8 cellular contexts compared by ENCODE assay signal in genomic region chr5:159330131-159330530, GRCh38. TPM values are rescaled to one million over a fixed set of nuclear protein-coding genes. Genes with fewer than 3 reads are reported as not detected.
DNase-seq lines count a peak whose midpoint lies in the region; ATAC-seq and TF ChIP-seq lines count a peak whose summit lies in the region.

Gene IL12B (minus strand): TSS chr5:159330487. CDS start chr5:159326782, 3,705 bp downstream.

- POLR2A ChIA-PET in SK-N-SH (lab: Yijun Ruan, JAX) = no interaction called here

- H3F3A ChIP-seq in SK-N-SH (replicated peaks; ENCODE audit: insufficient read depth) = no peaks in the 10 kb centered on the region

- H3K9me3 ChIP-seq in SK-N-SH = no peaks in the 10 kb centered on the region
- H3K9me3 ChIP-seq in ovary = no peaks in the 10 kb centered on the region

- H3K4me2 ChIP-seq in SK-N-SH = peak within 1 kb of the TSS; percentile 74

- no peak for TF ChIP-seq RAD21 in SK-N-SH (IDR thresholded peaks at IDR 0.05; ENCODE audit: low read length)

- peaks cover 32% of the 10 kb centered on the region for H3K4me1 Mint-ChIP-seq in T-helper 1 cell treated with Interleukin-12 subunit alpha and Interleukin-12 subunit beta and Interleukin-4 antibody, amounts not matched to agents 30 μg/mL and 1 μg/mL, for 36 hours (ENCODE audit: low read depth)
- peaks cover 38% of the 10 kb centered on the region for H3K4me1 Mint-ChIP-seq in stimulated activated memory B cell treated with anti-CD40 and anti-IgM and Interleukin-4, amounts not matched to agents 10 μg/mL and 1 μg/mL and 100 μg/mL, for 72 hours

- no peak within 1 kb of the TSS for H3K27ac ChIP-seq in SK-N-SH (ENCODE audit: low read depth in 2 of 2, low read length in 1 of 2)
- H3K27ac ChIP-seq in ovary = no peak within 1 kb of the TSS

- no peaks in the 10 kb centered on the region for H3K36me3 ChIP-seq in SK-N-SH (replicated peaks in 1 of 2; ENCODE audit: control insufficient read depth in 1 of 2, insufficient read depth in 2 of 2, low read length in 1 of 2)
- no peaks in the 10 kb centered on the region for H3K36me3 ChIP-seq in ovary

- WGBS in SK-N-SH (ENCODE audit: low lambda C conversion rate) = 24% methylated on average over 3 of the region's 3 CpGs
- 27 to 35% (median 34%) methylated on average over 3 of the region's 3 CpGs for WGBS in ovary, 3 donors

- CTCF ChIA-PET in SK-N-SH (lab: Yijun Ruan, JAX) = interaction anchor here (0.8 to 4.7 kb wide), 2 partner anchors 8 to 11 kb away, joined by 3 to 41 read pairs; no protein-coding TSS in a partner anchor

- intact Hi-C loops in ovary (cut with DNase I) = no loop called here

- H3K9me2 ChIP-seq in SK-N-SH = no peaks in the 10 kb centered on the region

- no peak for TF ChIP-seq POLR2A in ovary (IDR thresholded peaks at IDR 0.05)

- no peaks in the 10 kb centered on the region for H3K79me2 ChIP-seq in SK-N-SH (ENCODE audit: insufficient read depth)

- peaks cover 3% of the 10 kb centered on the region for H3K9me3 Mint-ChIP-seq in T-helper 1 cell treated with Interleukin-12 subunit alpha and Interleukin-12 subunit beta and Interleukin-4 antibody, amounts not matched to agents 30 μg/mL and 1 μg/mL, for 36 hours
- H3K9me3 Mint-ChIP-seq in stimulated activated memory B cell treated with anti-CD40 and anti-IgM and Interleukin-4, amounts not matched to agents 10 μg/mL and 1 μg/mL and 100 μg/mL, for 72 hours = no peaks in the 10 kb centered on the region

- no peak for TF ChIP-seq EP300 in SK-N-SH (IDR thresholded peaks at IDR 0.05; ENCODE audit: borderline replicate concordance in 1 of 2, low read depth in 1 of 2, low read length in 1 of 2)
- no peak for TF ChIP-seq EP300 in ovary (IDR thresholded peaks at IDR 0.05)

- ATAC-seq in stimulated activated memory B cell treated with anti-CD40 and anti-IgM and Interleukin-4, amounts not matched to agents 10 μg/mL and 1 μg/mL and 100 μg/mL, for 72 hours = no peak

- peak within 1 kb of the TSS; percentile 31 for H3K27ac Mint-ChIP-seq in T-helper 1 cell treated with Interleukin-12 subunit alpha and Interleukin-12 subunit beta and Interleukin-4 antibody, amounts not matched to agents 30 μg/mL and 1 μg/mL, for 36 hours
- H3K27ac Mint-ChIP-seq in stimulated activated memory B cell treated with anti-CD40 and anti-IgM and Interleukin-4, amounts not matched to agents 10 μg/mL and 1 μg/mL and 100 μg/mL, for 72 hours = peak within 1 kb of the TSS; percentile 90

- peak within 1 kb of the TSS; percentile 87; the same call in 1 of the 2 replicates for H2AFZ ChIP-seq in SK-N-SH (ENCODE audit: low read depth)

- no peaks in the 10 kb centered on the region for H4K20me1 ChIP-seq in SK-N-SH (ENCODE audit: insufficient read depth)

- TF ChIP-seq CTCF in SK-N-SH (IDR thresholded peaks at IDR 0.05) (no peak), ovary (IDR thresholded peaks at IDR 0.05) (no peak)

- H3K4me3 Mint-ChIP-seq in T-helper 1 cell treated with Interleukin-12 subunit alpha and Interleukin-12 subunit beta and Interleukin-4 antibody, amounts not matched to agents 30 μg/mL and 1 μg/mL, for 36 hours = peak within 1 kb of the TSS; percentile 73
- H3K4me3 Mint-ChIP-seq in stimulated activated memory B cell treated with anti-CD40 and anti-IgM and Interleukin-4, amounts not matched to agents 10 μg/mL and 1 μg/mL and 100 μg/mL, for 72 hours = peak within 1 kb of the TSS; percentile 85

- DNase-seq in T-helper 1 cell (no peak), SK-N-SH (no peak), fibroblast of peridontal ligament (ENCODE audit: extremely low read depth) (peak; percentile 24), GDM1 (lab: John Stamatoyannopoulos, UW) (no peak), ovary (no peak), mesenteric fat pad (ENCODE audit: low spot score) (no peak)

- H3K9ac ChIP-seq in SK-N-SH = peak within 1 kb of the TSS; percentile 61; the same call in 1 of the 2 replicates

- H3K27me3 ChIP-seq in SK-N-SH (ENCODE audit: insufficient read depth) (no peaks in the 10 kb centered on the region), ovary (no peaks in the 10 kb centered on the region)

- H3K27me3 Mint-ChIP-seq in T-helper 1 cell treated with Interleukin-12 subunit alpha and Interleukin-12 subunit beta and Interleukin-4 antibody, amounts not matched to agents 30 μg/mL and 1 μg/mL, for 36 hours (ENCODE audit: low read depth) = peaks cover 33% of the 10 kb centered on the region
- no peaks in the 10 kb centered on the region for H3K27me3 Mint-ChIP-seq in stimulated activated memory B cell treated with anti-CD40 and anti-IgM and Interleukin-4, amounts not matched to agents 10 μg/mL and 1 μg/mL and 100 μg/mL, for 72 hours

- H3K4me3 ChIP-seq in SK-N-SH (ENCODE audit: low read depth in 2 of 2, low read length in 1 of 2) = peak within 1 kb of the TSS; percentile 54 to 63
- no peak within 1 kb of the TSS for H3K4me3 ChIP-seq in ovary

- H3K4me1 ChIP-seq in SK-N-SH (ENCODE audit: control insufficient read depth in 1 of 2, insufficient read depth in 2 of 2, low read depth in 1 of 2, low read length in 1 of 2) (peaks cover 0 to 7% of the 10 kb centered on the region in 2 experiments; a peak in 1 of 4 replicates), ovary (ENCODE audit: insufficient read depth) (peaks cover 5% of the 10 kb centered on the region)

- peaks cover 9% of the 10 kb centered on the region for H3K36me3 Mint-ChIP-seq in T-helper 1 cell treated with Interleukin-12 subunit alpha and Interleukin-12 subunit beta and Interleukin-4 antibody, amounts not matched to agents 30 μg/mL and 1 μg/mL, for 36 hours (ENCODE audit: low read depth)
- H3K36me3 Mint-ChIP-seq in stimulated activated memory B cell treated with anti-CD40 and anti-IgM and Interleukin-4, amounts not matched to agents 10 μg/mL and 1 μg/mL and 100 μg/mL, for 72 hours = no peaks in the 10 kb centered on the region

TF ChIP-seq in SK-N-SH, 30 proteins besides CTCF, POLR2A, EP300 and RAD21 (continues in another document):
- TF ChIP-seq FOXJ3 (CRISPR knock-in tag; IDR thresholded peaks at IDR 0.05) (no peak), EZH2phosphoT487 (IDR thresholded peaks at IDR 0.05; ENCODE audit: borderline replicate concordance, low read depth) (no peak), NRF1 (IDR thresholded peaks at IDR 0.05; ENCODE audit: low read depth, low read length) (no peak), IRF3 (IDR thresholded peaks at IDR 0.05; ENCODE audit: low read depth, low read length) (no peak), SMC3 (IDR thresholded peaks at IDR 0.05; ENCODE audit: low read depth, low read length) (no peak), TAF1 (IDR thresholded peaks at IDR 0.05; ENCODE audit: borderline replicate concordance, low read depth, low read length) (no peak), CHD2 (IDR thresholded peaks at IDR 0.05; ENCODE audit: low read length, partially characterized antibody) (no peak), FOXM1 (IDR thresholded peaks at IDR 0.05; ENCODE audit: low read depth) (no peak), GABPA (IDR thresholded peaks at IDR 0.05; ENCODE audit: low read depth) (no peak), JUND (IDR thresholded peaks at IDR 0.05) (peak; percentile 53), TEAD4 (IDR thresholded peaks at IDR 0.05; ENCODE audit: borderline replicate concordance, insufficient read depth) (no peak), RXRA (IDR thresholded peaks at IDR 0.05; ENCODE audit: borderline replicate concordance, low read depth) (no peak), MXI1 (IDR thresholded peaks at IDR 0.05; ENCODE audit: low read depth, low read length) (no peak), NFIC (IDR thresholded peaks at IDR 0.05; ENCODE audit: borderline replicate concordance) (no peak), TCF12 (IDR thresholded peaks at IDR 0.05) (peak; percentile 48; the same call in 1 of the 2 replicates), FOSL2 (IDR thresholded peaks at IDR 0.05; ENCODE audit: borderline replicate concordance, low read depth) (peak; percentile 62; the same call in 1 of the 2 replicates), RFX5 (IDR thresholded peaks at IDR 0.05; ENCODE audit: low read length) (no peak)
- TF ChIP-seq, protein P1, sequence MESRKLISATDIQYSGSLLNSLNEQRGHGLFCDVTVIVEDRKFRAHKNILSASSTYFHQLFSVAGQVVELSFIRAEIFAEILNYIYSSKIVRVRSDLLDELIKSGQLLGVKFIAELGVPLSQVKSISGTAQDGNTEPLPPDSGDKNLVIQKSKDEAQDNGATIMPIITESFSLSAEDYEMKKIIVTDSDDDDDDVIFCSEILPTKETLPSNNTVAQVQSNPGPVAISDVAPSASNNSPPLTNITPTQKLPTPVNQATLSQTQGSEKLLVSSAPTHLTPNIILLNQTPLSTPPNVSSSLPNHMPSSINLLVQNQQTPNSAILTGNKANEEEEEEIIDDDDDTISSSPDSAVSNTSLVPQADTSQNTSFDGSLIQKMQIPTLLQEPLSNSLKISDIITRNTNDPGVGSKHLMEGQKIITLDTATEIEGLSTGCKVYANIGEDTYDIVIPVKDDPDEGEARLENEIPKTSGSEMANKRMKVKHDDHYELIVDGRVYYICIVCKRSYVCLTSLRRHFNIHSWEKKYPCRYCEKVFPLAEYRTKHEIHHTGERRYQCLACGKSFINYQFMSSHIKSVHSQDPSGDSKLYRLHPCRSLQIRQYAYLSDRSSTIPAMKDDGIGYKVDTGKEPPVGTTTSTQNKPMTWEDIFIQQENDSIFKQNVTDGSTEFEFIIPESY (IDR thresholded peaks at IDR 0.05; ENCODE audit: borderline replicate concordance, low read depth) = no peak
- TF ChIP-seq, protein P2, sequence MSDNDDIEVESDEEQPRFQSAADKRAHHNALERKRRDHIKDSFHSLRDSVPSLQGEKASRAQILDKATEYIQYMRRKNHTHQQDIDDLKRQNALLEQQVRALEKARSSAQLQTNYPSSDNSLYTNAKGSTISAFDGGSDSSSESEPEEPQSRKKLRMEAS (IDR thresholded peaks at IDR 0.05; ENCODE audit: low read depth) = no peak

RNA-seq across cellular contexts. Expression of gene IL12B, which starts in this region (rescaled TPM):
- not detected in 2 replicates for polyA plus RNA-seq in SK-N-SH (2012; rRNA removed)
- 0.01 TPM in 1 of 2 replicates, not detected in the other for polyA plus RNA-seq in SK-N-SH (2012; cell fraction: cytosol; rRNA removed)
- polyA plus RNA-seq in SK-N-SH (2012; cell fraction: nucleus; rRNA removed) = 0.02 TPM in 1 of 2 replicates, not detected in the other
- total RNA-seq in ovary = not detected
- polyA plus RNA-seq in ovary = not detected
- not detected for total RNA-seq in mesenteric fat pad
